ENCODE assay signal across 19 cellular contexts in the genomic region with DNA sequence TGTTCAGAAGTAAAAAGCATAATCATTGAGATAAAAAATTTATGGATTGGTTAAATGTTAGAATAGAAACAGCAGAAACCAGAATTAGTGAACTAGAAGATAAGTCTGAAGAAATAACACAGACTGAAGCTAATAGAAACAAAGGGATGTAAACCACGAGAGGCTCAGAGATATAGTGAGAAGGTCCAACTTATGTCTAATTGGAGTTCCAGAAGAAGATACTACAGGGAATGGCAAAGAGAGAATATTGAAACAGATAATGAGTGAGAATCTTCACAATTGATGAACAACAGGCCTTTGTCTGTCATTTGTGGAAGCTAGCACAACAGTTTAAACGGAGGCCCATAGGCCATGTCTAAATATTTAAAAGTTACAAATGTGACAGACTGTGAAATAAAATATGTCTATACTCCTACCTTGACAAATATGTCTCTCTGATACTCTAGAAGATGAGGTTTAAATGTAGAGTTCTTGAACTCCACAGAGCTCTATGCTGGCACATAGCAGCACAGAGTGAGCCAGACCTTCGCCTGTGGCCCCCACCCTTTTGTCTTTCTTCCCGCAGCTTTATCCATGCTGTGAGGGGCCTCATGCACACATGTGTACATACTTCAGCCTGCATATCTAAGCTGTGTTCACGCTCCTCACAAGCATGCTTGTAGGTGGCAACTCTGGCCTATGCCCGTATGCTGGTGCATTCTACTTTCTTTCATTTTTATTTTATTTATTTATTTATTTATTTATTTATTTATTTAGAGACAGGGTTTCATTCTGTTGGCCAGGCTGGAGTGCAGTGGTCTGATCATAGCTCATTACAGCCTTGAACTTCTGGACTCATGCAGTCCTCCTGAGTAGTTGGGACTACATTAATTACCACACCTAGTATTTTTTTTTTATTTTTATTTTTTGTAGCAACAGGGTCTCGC. TPM values are rescaled to one million over a fixed set of nuclear protein-coding genes. Genes with fewer than 3 reads are reported as not detected.
A peak's percentile ranks its signal among the peaks of the same experiment; 100 is the strongest.
DNase-seq lines count a peak whose midpoint lies in the region; ATAC-seq and TF ChIP-seq lines count a peak whose summit lies in the region.
"Had no signal": no experiment of that assay in that cellular context is flagged by ENCODE, and none has a peak within 500 bp of the region (broad histone marks: within the 10 kb centered on the region; RNA-seq: fewer than 3 reads in every experiment).

No MANE protein-coding gene starts in this region.

- TF ChIP-seq RAD21 in HCT116 (IDR thresholded peaks at IDR 0.05; ENCODE audit: low read depth) = no peak

- peaks cover 5 to 13% of the 10 kb centered on the region in 2 experiments; a peak in 3 of 4 replicates for H3K9me3 ChIP-seq in HCT116 (ENCODE audit: control insufficient read depth in 1 of 2, insufficient read depth in 1 of 2, low read depth in 1 of 2, low read length in 2 of 2)
- peaks cover 12% of the 10 kb centered on the region; the same call in 1 of the 2 replicates for H3K9me3 ChIP-seq in Panc1 (ENCODE audit: control insufficient read depth, insufficient read depth, low read depth, low read length)
- H3K9me3 ChIP-seq in MM.1S (replicated peaks; ENCODE audit: insufficient read depth, low read length) = no peaks in the 10 kb centered on the region
- H3K9me3 ChIP-seq: HAP-1 had no signal

- RAD21 ChIA-PET in HCT116 (lab: Charles Lee; ENCODE audit: low non-redundant PET in 1 of 2, low total read pairs in 2 of 2, uncharacterized antibody in 2 of 2, unreplicated experiment in 2 of 2) = no interaction called here

- H3K36me3 ChIP-seq in HCT116 (ENCODE audit: control insufficient read depth in 1 of 2, insufficient read depth in 2 of 2, low read length in 2 of 2) = no peaks in the 10 kb centered on the region
- H3K36me3 ChIP-seq in Panc1 (ENCODE audit: control insufficient read depth, insufficient read depth, low read length) = no peaks in the 10 kb centered on the region
- no peaks in the 10 kb centered on the region for H3K36me3 ChIP-seq in MM.1S (replicated peaks; ENCODE audit: insufficient read depth, low read length)
- H3K36me3 ChIP-seq: HAP-1 had no signal

- no peaks in the 10 kb centered on the region for H3F3A ChIP-seq in MM.1S (ENCODE audit: insufficient read depth, low read length)

- H3K27ac ChIP-seq in HCT116 (ENCODE audit: low read depth, low read length) (no peak overlapping the region), Panc1 (ENCODE audit: low read length) (no peak overlapping the region), MM.1S (ENCODE audit: low read length) (no peak overlapping the region)
- H3K27ac ChIP-seq: 22Rv1; BLaER1 treated with 17β-estradiol and CSF1 and Interleukin-3, amounts not matched to agents 10 nM and 100 nM; HL-60 had no signal

- H3K4me2 ChIP-seq in HCT116 (ENCODE audit: low read length) (no peak overlapping the region), MM.1S (ENCODE audit: low read depth, low read length) (no peak overlapping the region)
- H3K4me2 ChIP-seq: BLaER1 treated with 17β-estradiol and CSF1 and Interleukin-3, amounts not matched to agents 10 nM and 100 nM had no signal

- peaks cover 27% of the 10 kb centered on the region for H3K79me2 ChIP-seq in HCT116 (ENCODE audit: insufficient read depth, low read length)
- H3K79me2 ChIP-seq in MM.1S (ENCODE audit: low read length) = no peaks in the 10 kb centered on the region

- BruUV-seq in HCT116 (replicated peaks; lab: Mats Ljungman, UMichigan) (no TSS peak), Panc1 (replicated peaks; lab: Mats Ljungman, UMichigan) (TSS peak; percentile 42)

- H2AFZ ChIP-seq in HCT116 (ENCODE audit: low read depth, low read length, poor library complexity, severe bottlenecking) (no peak overlapping the region), MM.1S (ENCODE audit: low read length) (no peak overlapping the region)

- H3K4me3 ChIP-seq in HCT116 (replicated peaks in 1 of 2; ENCODE audit: low read depth in 1 of 2, low read length in 2 of 2) = no peak overlapping the region
- H3K4me3 ChIP-seq in Panc1 (ENCODE audit: low read depth in 2 of 2, low read length in 2 of 2) = no peak overlapping the region
- no peak overlapping the region for H3K4me3 ChIP-seq in MM.1S (ENCODE audit: low read length)
- H3K4me3 ChIP-seq: BLaER1 treated with 17β-estradiol and CSF1 and Interleukin-3, amounts not matched to agents 10 nM and 100 nM; GM12878; HAP-1 had no signal

- POLR2A ChIA-PET in HCT116 (lab: Charles Lee) (no interaction called here), Panc1 (lab: Charles Lee) (no interaction called here)

- H4K20me1 ChIP-seq in HCT116 (ENCODE audit: insufficient read depth) (no peaks in the 10 kb centered on the region; the same call in 1 of the 2 replicates), MM.1S (ENCODE audit: insufficient read depth, low read length) (no peaks in the 10 kb centered on the region)

- H3K4me1 ChIP-seq in HCT116 (ENCODE audit: control insufficient read depth in 1 of 2, insufficient read depth in 2 of 2, low read length in 2 of 2) (no peaks in the 10 kb centered on the region; a peak in 1 of 4 replicates), Panc1 (ENCODE audit: control insufficient read depth, insufficient read depth, low read length) (no peaks in the 10 kb centered on the region), MM.1S (ENCODE audit: low read length) (no peaks in the 10 kb centered on the region)
- H3K4me1 ChIP-seq: HAP-1 had no signal

- TF ChIP-seq CTCF in HCT116 (IDR thresholded peaks at IDR 0.05 in 2 of 3, conservative IDR thresholded peaks at IDR 0.05 in 1 of 3; ENCODE audit: borderline replicate concordance in 1 of 3, insufficient read depth in 1 of 3, low read depth in 2 of 3, low read length in 2 of 3) (no peak), Panc1 (IDR thresholded peaks at IDR 0.05) (no peak), MM.1S (IDR thresholded peaks at IDR 0.05; ENCODE audit: low read length) (no peak)

- intact Hi-C loops in HCT116 (cut with micrococcal nuclease) (loop anchor here (10.0 kb wide), 1 partner anchor 215 kb away; a partner anchor contains a TSS), Panc1 (cut with micrococcal nuclease; ENCODE audit: unreplicated experiment) (no loop called here)

- H3K9me2 ChIP-seq in HCT116 (ENCODE audit: insufficient read depth) = no peaks in the 10 kb centered on the region
- no peaks in the 10 kb centered on the region for H3K9me2 ChIP-seq in MM.1S (replicated peaks; ENCODE audit: insufficient read depth, low read length)

- in situ Hi-C loops in Panc1 (cut with HindIII; ENCODE audit: low pct_unique_long_range_greater_than_20kb, low sequenced_read_pairs) = no loop called here

- DNase-seq in DMS 273 (lab: John Stamatoyannopoulos, UW; ENCODE audit: unreplicated experiment) (peak; percentile 13), DMS 273 treated with DMSO at 0.1 percent for 48 hours (lab: John Stamatoyannopoulos, UW) (no peak), HCT116 (ENCODE audit: low read depth, low spot score) (no peak), Panc1 (ENCODE audit: low read depth, low spot score) (no peak), SW480 (ENCODE audit: low spot score) (no peak), NCI-H2196 treated with DMSO at 0.1 percent for 48 hours (lab: John Stamatoyannopoulos, UW; ENCODE audit: unreplicated experiment) (no peak), MM.1S (no peak)
- DNase-seq: Calu3; CD8-positive, alpha-beta T cell; DMS79 treated with DMSO at 0.1 percent for 48 hours; HFFc6; IMR-90; Karpas-422; KBM-7 had no signal

- ATAC-seq in HCT116 (no peak), Panc1 (no peak)
- ATAC-seq: CD8-positive, alpha-beta T cell had no signal

- H3K9ac ChIP-seq in HCT116 (ENCODE audit: low read length) (no peak overlapping the region), MM.1S (ENCODE audit: low read length) (no peak overlapping the region)
- H3K9ac ChIP-seq: BLaER1 treated with 17β-estradiol and CSF1 and Interleukin-3, amounts not matched to agents 10 nM and 100 nM had no signal

- CTCF ChIA-PET in HCT116 (lab: Charles Lee) (no interaction called here), Panc1 (lab: Charles Lee) (interaction anchor here (0.5 kb wide), 1 partner anchor 22 kb away, joined by 8 read pairs; no protein-coding TSS in a partner anchor)

- no peak for TF ChIP-seq POLR2A in HCT116 (IDR thresholded peaks at IDR 0.05; ENCODE audit: borderline replicate concordance, extremely low read depth, insufficient read depth, insufficient read length)

- H3K27me3 ChIP-seq in HCT116 (ENCODE audit: insufficient read depth, low read length) = no peaks in the 10 kb centered on the region
- H3K27me3 ChIP-seq in Panc1 (ENCODE audit: control insufficient read depth, insufficient read depth, low read length) = no peaks in the 10 kb centered on the region
- H3K27me3 ChIP-seq in MM.1S (replicated peaks; ENCODE audit: insufficient read depth, low read length) = no peaks in the 10 kb centered on the region
- H3K27me3 ChIP-seq: BLaER1 treated with 17β-estradiol and CSF1 and Interleukin-3, amounts not matched to agents 10 nM and 100 nM had no signal

TF ChIP-seq in HCT116, 20 proteins besides CTCF, POLR2A, EP300 and RAD21:
- peak; percentile 41; the same call in 1 of the 2 replicates for TF ChIP-seq CBX3 (IDR thresholded peaks at IDR 0.05; ENCODE audit: low read depth)
- no peak for TF ChIP-seq POLR2AphosphoS5 (IDR thresholded peaks at IDR 0.05; ENCODE audit: low read depth, low read length)
- no peak for TF ChIP-seq EZH2phosphoT487 (IDR thresholded peaks at IDR 0.05; ENCODE audit: borderline replicate concordance)
- TF ChIP-seq ZNF274 (IDR thresholded peaks at IDR 0.05; ENCODE audit: low read depth, low read length) = no peak
- no peak for TF ChIP-seq ZFX (IDR thresholded peaks at IDR 0.05)
- TF ChIP-seq SRF (IDR thresholded peaks at IDR 0.05; ENCODE audit: low read depth) = no peak
- TF ChIP-seq EZH2 (IDR thresholded peaks at IDR 0.05) = no peak
- TF ChIP-seq, protein P1, sequence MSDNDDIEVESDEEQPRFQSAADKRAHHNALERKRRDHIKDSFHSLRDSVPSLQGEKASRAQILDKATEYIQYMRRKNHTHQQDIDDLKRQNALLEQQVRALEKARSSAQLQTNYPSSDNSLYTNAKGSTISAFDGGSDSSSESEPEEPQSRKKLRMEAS (IDR thresholded peaks at IDR 0.05) = no peak

RNA-seq across cellular contexts. Expression of a gene that starts 45.0 kb away (rescaled TPM):
- total RNA-seq in HCT116 (2021; ENCODE audit: unreplicated experiment) (54.7 TPM), Panc1 (2021; ENCODE audit: unreplicated experiment) (48.4 TPM)
- 23.9 and 28.3 TPM in 2 replicates for polyA plus RNA-seq in HCT116 (2012)
- polyA plus RNA-seq in Panc1 (2012; ENCODE audit: insufficient read length) = 32.8 TPM
